ENCODE assay signal across 18 cellular contexts in genomic region chr1:97942161-97943123, GRCh38. TPM values are rescaled to one million over a fixed set of nuclear protein-coding genes. Genes with fewer than 3 reads are reported as not detected.
A peak's percentile ranks its signal among the peaks of the same experiment; 100 is the strongest.
DNase-seq lines count a peak whose midpoint lies in the region; FAIRE-seq lines count a peak whose summit lies in the region.
"Had no signal": no experiment of that assay in that cellular context is flagged by ENCODE, and none has a peak within 500 bp of the region (broad histone marks: within the 10 kb centered on the region; RNA-seq: fewer than 3 reads in every experiment).

No MANE protein-coding gene starts in this region.

- peak; percentile 5 for DNase-seq in NK-92 treated with Interleukin-12 subunit alpha and Interleukin-12 subunit beta, amount 100 ng/mL, for 24 hours (lab: John Stamatoyannopoulos, UW)
- DNase-seq in NK-92 (lab: John Stamatoyannopoulos, UW; ENCODE audit: unreplicated experiment) (no peak), H4 (ENCODE audit: low spot score) (no peak), COLO829 (ENCODE audit: low spot score) (no peak)
- DNase-seq in CD8-positive, alpha-beta memory T cell, result no peak
- DNase-seq in stimulated activated CD8-positive, alpha-beta memory T cell treated with anti-CD3 and anti-CD28 coated beads, Interleukin-4, amount 100 ng/mL, for 48 hours, result no peak
- DNase-seq: 8988T; activated CD4-positive, CD25-positive, alpha-beta regulatory T cell treated with anti-CD3 and anti-CD28 coated beads, Interleukin-2, amount 50 U/mL, for 72 hours; activated T-cell treated with anti-CD3 and anti-CD28 coated beads, Interleukin-2, amount 50 U/mL, for 48 hours; cerebellar nuclear complex; mesendoderm; NCI-H1930; NCI-H446; trophoblast cell had no signal

- H3K27me3 ChIP-seq in CD8-positive, alpha-beta memory T cell (ENCODE audit: insufficient read depth, low read length, poor library complexity, severe bottlenecking), result no peaks in the 10 kb centered on the region

- no peak overlapping the region for H3K4me3 ChIP-seq in CD8-positive, alpha-beta memory T cell (ENCODE audit: low read length)

- H3K9me3 Mint-ChIP-seq in CD8-positive, alpha-beta memory T cell, result no peaks in the 10 kb centered on the region
- H3K9me3 Mint-ChIP-seq in T-helper 1 cell treated with Interleukin-12 subunit alpha and Interleukin-12 subunit beta and Interleukin-4 antibody, amounts not matched to agents 30 μg/mL and 1 μg/mL, for 36 hours, result peaks cover 7% of the 10 kb centered on the region
- H3K9me3 Mint-ChIP-seq: stimulated activated memory B cell treated with anti-CD40 and anti-IgM and Interleukin-4, amounts not matched to agents 10 μg/mL and 1 μg/mL and 100 μg/mL, for 72 hours had no signal

- no peaks in the 10 kb centered on the region for H3K36me3 Mint-ChIP-seq in CD8-positive, alpha-beta memory T cell
- peaks cover 5% of the 10 kb centered on the region for H3K36me3 Mint-ChIP-seq in T-helper 1 cell treated with Interleukin-12 subunit alpha and Interleukin-12 subunit beta and Interleukin-4 antibody, amounts not matched to agents 30 μg/mL and 1 μg/mL, for 36 hours (ENCODE audit: low read depth)
- H3K36me3 Mint-ChIP-seq: stimulated activated memory B cell treated with anti-CD40 and anti-IgM and Interleukin-4, amounts not matched to agents 10 μg/mL and 1 μg/mL and 100 μg/mL, for 72 hours had no signal

- FAIRE-seq in islet of Langerhans (lab: Jason Lieb, UNC), result peak; percentile 9

- peaks cover 22 to 28% (median 26%) of the 10 kb centered on the region in 3 donors for H3K4me1 Mint-ChIP-seq in CD8-positive, alpha-beta memory T cell
- H3K4me1 Mint-ChIP-seq in T-helper 1 cell treated with Interleukin-12 subunit alpha and Interleukin-12 subunit beta and Interleukin-4 antibody, amounts not matched to agents 30 μg/mL and 1 μg/mL, for 36 hours (ENCODE audit: low read depth), result peaks cover 30% of the 10 kb centered on the region
- H3K4me1 Mint-ChIP-seq: stimulated activated memory B cell treated with anti-CD40 and anti-IgM and Interleukin-4, amounts not matched to agents 10 μg/mL and 1 μg/mL and 100 μg/mL, for 72 hours had no signal

- H3K27ac ChIP-seq in CD8-positive, alpha-beta memory T cell (ENCODE audit: low read depth, low read length), result no peak overlapping the region

- POLR2A ChIA-PET in CD8-positive, alpha-beta memory T cell (lab: Charles Lee), result no interaction called here

- H3K27ac Mint-ChIP-seq in CD8-positive, alpha-beta memory T cell, result peak overlapping the region in 7 of 8 donors; percentile 11 to 65 (median 27)
- peak overlapping the region; percentile 43 for H3K27ac Mint-ChIP-seq in T-helper 1 cell treated with Interleukin-12 subunit alpha and Interleukin-12 subunit beta and Interleukin-4 antibody, amounts not matched to agents 30 μg/mL and 1 μg/mL, for 36 hours
- H3K27ac Mint-ChIP-seq: stimulated activated memory B cell treated with anti-CD40 and anti-IgM and Interleukin-4, amounts not matched to agents 10 μg/mL and 1 μg/mL and 100 μg/mL, for 72 hours had no signal

- H3K27me3 Mint-ChIP-seq in CD8-positive, alpha-beta memory T cell, result peaks cover 3 to 4% of the 10 kb centered on the region in 2 donors
- H3K27me3 Mint-ChIP-seq in T-helper 1 cell treated with Interleukin-12 subunit alpha and Interleukin-12 subunit beta and Interleukin-4 antibody, amounts not matched to agents 30 μg/mL and 1 μg/mL, for 36 hours (ENCODE audit: low read depth), result peaks cover under 1% of the 10 kb centered on the region
- H3K27me3 Mint-ChIP-seq: stimulated activated memory B cell treated with anti-CD40 and anti-IgM and Interleukin-4, amounts not matched to agents 10 μg/mL and 1 μg/mL and 100 μg/mL, for 72 hours had no signal

- peaks cover 14% of the 10 kb centered on the region for H3K4me1 ChIP-seq in CD8-positive, alpha-beta memory T cell (ENCODE audit: insufficient read depth, low read length)

- H3K4me3 Mint-ChIP-seq in CD8-positive, alpha-beta memory T cell, result peak overlapping the region; percentile 13 to 76 (median 61)
- peak overlapping the region; percentile 72 for H3K4me3 Mint-ChIP-seq in T-helper 1 cell treated with Interleukin-12 subunit alpha and Interleukin-12 subunit beta and Interleukin-4 antibody, amounts not matched to agents 30 μg/mL and 1 μg/mL, for 36 hours
- H3K4me3 Mint-ChIP-seq: neural crest cell; stimulated activated memory B cell treated with anti-CD40 and anti-IgM and Interleukin-4, amounts not matched to agents 10 μg/mL and 1 μg/mL and 100 μg/mL, for 72 hours had no signal

- H3K9me3 ChIP-seq in CD8-positive, alpha-beta memory T cell (ENCODE audit: low read length), result no peaks in the 10 kb centered on the region

- CTCF ChIA-PET in CD8-positive, alpha-beta memory T cell (lab: Charles Lee), result no interaction called here

- H3K36me3 ChIP-seq in CD8-positive, alpha-beta memory T cell (ENCODE audit: insufficient read depth, low read length), result no peaks in the 10 kb centered on the region

RNA-seq across cellular contexts. Expression of gene DPYD, which starts 21.6 kb away (rescaled TPM):
- total RNA-seq in CD8-positive, alpha-beta memory T cell, result 10 to 100 TPM in 1 of 2 experiments, 1 to 10 TPM in 1; 9.6 to 10.3 TPM
- 43.9 TPM for polyA plus RNA-seq in CD8-positive, alpha-beta memory T cell
- 14.8 and 18.2 TPM in 2 replicates for total RNA-seq in H4 (2014; rRNA removed; shearing (Covaris generic))
